Comparison of ENCODE assay signal across 10 cellular contexts in the genomic region with DNA sequence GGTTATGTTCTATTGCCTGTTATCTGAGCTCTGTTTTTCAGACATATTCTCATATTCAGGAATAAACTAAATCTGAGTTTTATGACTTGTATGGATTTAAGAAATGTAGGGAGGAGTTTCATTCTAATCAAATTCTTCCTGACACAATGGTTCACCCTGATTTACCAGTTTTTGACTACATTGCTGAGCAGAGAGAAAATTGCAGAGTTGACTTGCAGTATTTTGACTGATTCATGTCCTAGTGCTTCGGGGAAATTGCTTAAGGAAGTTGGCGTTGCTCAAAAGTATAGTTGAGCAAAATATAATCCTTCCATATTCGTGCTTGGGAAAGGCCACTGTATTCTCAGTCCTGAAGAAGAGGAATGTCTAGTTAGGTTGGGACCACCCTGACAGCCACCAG. TPM values are rescaled to one million over a fixed set of nuclear protein-coding genes. Genes with fewer than 3 reads are reported as not detected.
DNase-seq lines count a peak whose midpoint lies in the region; ATAC-seq and TF ChIP-seq lines count a peak whose summit lies in the region.
"Had no signal": no experiment of that assay in that cellular context is flagged by ENCODE, and none has a peak within 500 bp of the region (broad histone marks: within the 10 kb centered on the region; RNA-seq: fewer than 3 reads in every experiment).

No MANE protein-coding gene starts in this region.

- peak overlapping the region; percentile 100 for H3K27ac Mint-ChIP-seq in T-helper 1 cell treated with Interleukin-12 subunit alpha and Interleukin-12 subunit beta and Interleukin-4 antibody, amounts not matched to agents 30 μg/mL and 1 μg/mL, for 36 hours

- no peak for ATAC-seq in HG03139 (IDR thresholded peaks at IDR 0.05; ENCODE audit: unreplicated experiment)

- peaks cover 0 to 2% (median 0%) of the 10 kb centered on the region in 7 donors for H3K27me3 ChIP-seq in spleen (replicated peaks in 1 of 7)

- H3K27ac ChIP-seq in SK-N-MC (no peak overlapping the region), spleen (peak overlapping the region; percentile 96 to 99 (median 98))

- H3K36me3 ChIP-seq in SK-N-MC (ENCODE audit: insufficient read depth, low read length): peaks cover 17% of the 10 kb centered on the region
- H3K36me3 ChIP-seq in spleen: peaks cover 0 to 17% (median 0%) of the 10 kb centered on the region in 6 donors

- H3K9me3 ChIP-seq in SK-N-MC (ENCODE audit: low read depth, low read length) (no peaks in the 10 kb centered on the region), spleen (no peaks in the 10 kb centered on the region)

- peaks cover 23% of the 10 kb centered on the region for H3K4me1 Mint-ChIP-seq in T-helper 1 cell treated with Interleukin-12 subunit alpha and Interleukin-12 subunit beta and Interleukin-4 antibody, amounts not matched to agents 30 μg/mL and 1 μg/mL, for 36 hours (ENCODE audit: low read depth)

- intact Hi-C loops in spleen (cut with DNase I; ENCODE audit: low total_unique reads): no loop called here

- H3K9me3 Mint-ChIP-seq in T-helper 1 cell treated with Interleukin-12 subunit alpha and Interleukin-12 subunit beta and Interleukin-4 antibody, amounts not matched to agents 30 μg/mL and 1 μg/mL, for 36 hours: no peaks in the 10 kb centered on the region

- no peak for DNase-seq in T-helper 1 cell
- no peak for DNase-seq in SK-N-MC (ENCODE audit: low read depth, low spot score)
- peak; percentile 12 for DNase-seq in foreskin melanocyte
- no peak for DNase-seq in spleen
- no peak for DNase-seq in NCI-H226
- no peak for DNase-seq in activated effector memory CD4-positive, alpha-beta T cell treated with Interleukin-2 at 50 U/mL for 16 hours
- DNase-seq: NCI-H446 treated with DMSO at 0.1 percent for 48 hours; stimulated activated CD4-positive, alpha-beta T cell treated with anti-CD3 and anti-CD28 coated beads, Interleukin-1b, Interleukin-23, amount 100 ng/mL, for 48 hours had no signal

- peak overlapping the region; percentile 87; the same call in 1 of the 2 replicates for H3K4me3 ChIP-seq in SK-N-MC
- H3K4me3 ChIP-seq in spleen: peak overlapping the region in 1 of 8 donors; percentile 91

- WGBS in spleen, 5 donors: 57 to 88% (median 74%) methylated on average over 3 of the region's 3 CpGs

- no peak for TF ChIP-seq CTCF in spleen (IDR thresholded peaks at IDR 0.05 in 8 of 11, conservative IDR thresholded peaks at IDR 0.05 in 3 of 11)

- TF ChIP-seq POLR2A in spleen (IDR thresholded peaks at IDR 0.05): no peak

- peak overlapping the region; percentile 100 for H3K4me3 Mint-ChIP-seq in T-helper 1 cell treated with Interleukin-12 subunit alpha and Interleukin-12 subunit beta and Interleukin-4 antibody, amounts not matched to agents 30 μg/mL and 1 μg/mL, for 36 hours

- H3K27me3 Mint-ChIP-seq in T-helper 1 cell treated with Interleukin-12 subunit alpha and Interleukin-12 subunit beta and Interleukin-4 antibody, amounts not matched to agents 30 μg/mL and 1 μg/mL, for 36 hours (ENCODE audit: low read depth): peaks cover 3% of the 10 kb centered on the region

- H3K4me1 ChIP-seq in spleen: peaks cover 26 to 48% (median 40%) of the 10 kb centered on the region in 6 donors

- no peak overlapping the region for H3K9ac ChIP-seq in SK-N-MC (ENCODE audit: insufficient read length)

- peaks cover 8% of the 10 kb centered on the region for H3K36me3 Mint-ChIP-seq in T-helper 1 cell treated with Interleukin-12 subunit alpha and Interleukin-12 subunit beta and Interleukin-4 antibody, amounts not matched to agents 30 μg/mL and 1 μg/mL, for 36 hours (ENCODE audit: low read depth)

RNA-seq across cellular contexts. Expression of gene TWF1, which starts 1.2 kb away (rescaled TPM):
- total RNA-seq in spleen: 10 to 100 TPM; 28.1 to 58.4 (median 36.9) TPM
- 10 to 100 TPM; 20.6 to 26.0 (median 24.8) TPM for polyA plus RNA-seq in spleen

RNA-seq across cellular contexts. Expression of gene TMEM117, which starts 28.5 kb away (rescaled TPM):
- total RNA-seq in spleen: 10 to 100 TPM in 2 of 7 donors, 1 to 10 TPM in 5; 2.9 to 24.5 (median 5.5) TPM
- polyA plus RNA-seq in spleen: 1 to 10 TPM; 1.7 to 2.2 (median 1.7) TPM

RNA-seq across cellular contexts. Expression of gene IRAK4, which starts 48.6 kb away (rescaled TPM):
- 10 to 100 TPM; 32.6 to 97.9 (median 52.0) TPM for total RNA-seq in spleen
- polyA plus RNA-seq in spleen: 10 to 100 TPM; 18.1 to 23.1 (median 20.0) TPM

RNA-seq across cellular contexts. Expression of gene PUS7L, which starts 48.8 kb away (rescaled TPM):
- 10 to 100 TPM; 13.3 to 18.2 (median 15.9) TPM for total RNA-seq in spleen
- 1 to 10 TPM; 1.5 to 2.1 (median 1.8) TPM for polyA plus RNA-seq in spleen
